ENCODE assay signal across 30 cellular contexts in the genomic region with DNA sequence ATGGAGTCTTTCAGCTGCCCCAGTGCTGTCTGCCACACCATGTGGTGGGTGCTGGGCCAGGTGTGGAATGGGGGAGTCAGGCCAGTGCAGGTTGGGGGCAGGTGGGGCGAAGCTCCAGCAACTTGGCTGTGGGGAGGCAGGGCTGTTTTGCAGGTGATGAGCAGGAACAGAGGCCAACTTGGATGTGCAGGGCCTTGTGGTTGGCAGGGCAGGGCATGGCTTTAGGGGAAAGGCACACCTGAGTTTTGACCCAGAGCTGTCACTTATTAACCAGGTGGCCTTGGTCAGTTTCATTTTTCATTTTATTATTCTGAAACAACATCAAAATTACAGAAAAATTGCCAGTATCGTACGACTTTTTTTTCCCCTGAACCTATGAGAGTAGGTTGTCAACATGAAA. TPM values are rescaled to one million over a fixed set of nuclear protein-coding genes. Genes with fewer than 3 reads are reported as not detected.
A peak's percentile ranks its signal among the peaks of the same experiment; 100 is the strongest.
DNase-seq lines count a peak whose midpoint lies in the region; ATAC-seq and TF ChIP-seq lines count a peak whose summit lies in the region.
"Had no signal": no experiment of that assay in that cellular context is flagged by ENCODE, and none has a peak within 500 bp of the region (broad histone marks: within the 10 kb centered on the region; RNA-seq: fewer than 3 reads in every experiment).

No MANE protein-coding gene starts in this region.

- peak; percentile 54 for DNase-seq in RPMI8226
- DNase-seq in right lobe of liver, result peak; percentile 47 to 73 (median 68)
- DNase-seq in HK-2 (ENCODE audit: unreplicated experiment), result no peak
- DNase-seq in NCI-H774 (lab: John Stamatoyannopoulos, UW), result no peak
- DNase-seq in endodermal cell, result no peak
- no peak for DNase-seq in naive thymus-derived CD8-positive, alpha-beta T cell
- DNase-seq: C1 segment of cervical spinal cord; CD4-positive, alpha-beta memory T cell; COR-L47; DMS 273 treated with DMSO at 0.1 percent for 48 hours; DMS79; EL; GDM1; HCEC 1CT; KBM-7; NCI-H1105 treated with DMSO at 0.1 percent for 48 hours; NCI-H146; NCI-H1930; NCI-H2107; NCI-H524; NCI-H748 treated with DMSO at 0.1 percent for 48 hours; SHP77 treated with DMSO at 0.1 percent for 48 hours had no signal

- no peak for TF ChIP-seq POLR2A in right lobe of liver (IDR thresholded peaks at IDR 0.05)

- POLR2A ChIA-PET in naive thymus-derived CD8-positive, alpha-beta T cell (lab: Charles Lee), result no interaction called here

- peaks cover 17% of the 10 kb centered on the region for H3K27me3 Mint-ChIP-seq in endodermal cell (ENCODE audit: insufficient read depth)
- peaks cover 10 to 18% (median 17%) of the 10 kb centered on the region in 5 donors for H3K27me3 Mint-ChIP-seq in naive thymus-derived CD8-positive, alpha-beta T cell

- H3K27ac Mint-ChIP-seq in endodermal cell, result no peak overlapping the region
- no peak overlapping the region for H3K27ac Mint-ChIP-seq in naive thymus-derived CD8-positive, alpha-beta T cell

- H3K4me1 ChIP-seq in right lobe of liver (peaks cover 0 to 8% (median 3%) of the 10 kb centered on the region in 4 donors), endodermal cell (ENCODE audit: control insufficient read depth, insufficient read depth, low read length) (no peaks in the 10 kb centered on the region)

- peak overlapping the region in 1 of 3 donors; percentile 6 for H3K27ac ChIP-seq in right lobe of liver
- no peak overlapping the region for H3K27ac ChIP-seq in endodermal cell (ENCODE audit: low read depth, low read length)
- H3K27ac ChIP-seq: SK-N-MC had no signal

- H3K9ac ChIP-seq in endodermal cell (ENCODE audit: extremely low read depth, low read length, poor library complexity, severe bottlenecking), result no peak overlapping the region

- no peak for TF ChIP-seq CTCF in right lobe of liver (IDR thresholded peaks at IDR 0.05)
- no peak for TF ChIP-seq CTCF in endodermal cell (conservative IDR thresholded peaks at IDR 0.05)

- H3K36me3 ChIP-seq in right lobe of liver (no peaks in the 10 kb centered on the region), endodermal cell (ENCODE audit: control insufficient read depth, insufficient read depth, low read length) (no peaks in the 10 kb centered on the region)

- H3K4me3 Mint-ChIP-seq in endodermal cell, result no peak overlapping the region
- H3K4me3 Mint-ChIP-seq in naive thymus-derived CD8-positive, alpha-beta T cell, result no peak overlapping the region
- H3K4me3 Mint-ChIP-seq: CD4-positive, alpha-beta memory T cell had no signal

- ATAC-seq in HG03354 (IDR thresholded peaks at IDR 0.05; ENCODE audit: poor library complexity, severe bottlenecking, unreplicated experiment), result peak; percentile 37
- ATAC-seq in right lobe of liver, result peak; percentile 76 to 88 (median 84)
- no peak for ATAC-seq in naive thymus-derived CD8-positive, alpha-beta T cell

- no peaks in the 10 kb centered on the region for H3K4me1 Mint-ChIP-seq in endodermal cell
- peaks cover 2 to 10% (median 4%) of the 10 kb centered on the region in 4 donors for H3K4me1 Mint-ChIP-seq in naive thymus-derived CD8-positive, alpha-beta T cell

- H3K4me3 ChIP-seq in right lobe of liver (no peak overlapping the region), endodermal cell (ENCODE audit: low read length) (no peak overlapping the region)
- H3K4me3 ChIP-seq: GM12878, SK-N-MC had no signal

- intact Hi-C loops in right lobe of liver (cut with DNase I), result no loop called here

- WGBS in right lobe of liver (ENCODE audit: insufficient coverage, low coverage, low lambda C conversion rate, missing lambda C conversion rate), result 17% methylated on average over 2 of the region's 3 CpGs
- WGBS in endodermal cell (ENCODE audit: insufficient coverage in 1 of 2, insufficient read length in 1 of 2), 2 experiments, result 89 to 90% methylated on average over 2 to 3 of the region's 3 CpGs

- H3K9me3 ChIP-seq in right lobe of liver (no peaks in the 10 kb centered on the region), endodermal cell (ENCODE audit: control insufficient read depth, low read length) (no peaks in the 10 kb centered on the region)

- H3K9me3 Mint-ChIP-seq in endodermal cell, result no peaks in the 10 kb centered on the region
- H3K9me3 Mint-ChIP-seq in naive thymus-derived CD8-positive, alpha-beta T cell, result no peaks in the 10 kb centered on the region
- H3K9me3 Mint-ChIP-seq: CD4-positive, alpha-beta memory T cell had no signal

- H3K27me3 ChIP-seq in right lobe of liver (no peaks in the 10 kb centered on the region), endodermal cell (ENCODE audit: control insufficient read depth, insufficient read depth, low read length, poor library complexity, severe bottlenecking) (peaks cover 17% of the 10 kb centered on the region)

- no peaks in the 10 kb centered on the region for H3K36me3 Mint-ChIP-seq in endodermal cell (ENCODE audit: low read depth)
- no peaks in the 10 kb centered on the region for H3K36me3 Mint-ChIP-seq in naive thymus-derived CD8-positive, alpha-beta T cell
- H3K36me3 Mint-ChIP-seq: CD4-positive, alpha-beta memory T cell had no signal

RNA-seq across cellular contexts. Expression of gene SFTPA2, which starts 1.1 kb away (rescaled TPM):
- total RNA-seq in right lobe of liver (under 1 TPM in 3 of 6 experiments, not detected in 3; 0.12 to 0.95 (median 0.42) TPM), endodermal cell (not detected)
- 0.18 TPM for polyA plus RNA-seq in endodermal cell (2013, experiment 1 of 2)
- 0.37 TPM for polyA plus RNA-seq in endodermal cell (2013, experiment 2 of 2)
- not detected for total RNA-seq in naive thymus-derived CD8-positive, alpha-beta T cell
- polyA plus RNA-seq in naive thymus-derived CD8-positive, alpha-beta T cell, result not detected
- total RNA-seq: A673; CD4-positive, alpha-beta memory T cell; H1; HT1080; LHCN-M2; MCF 10A had no signal
- polyA plus RNA-seq: CD4-positive, alpha-beta memory T cell; H1 had no signal

RNA-seq across cellular contexts. Expression of gene EIF5AL1, which starts 48.9 kb away (rescaled TPM):
- under 1 TPM in 5 of 6 experiments, not detected in 1; 0.31 to 0.54 (median 0.44) TPM for total RNA-seq in right lobe of liver
- under 1 TPM; 0.22 to 0.62 TPM for total RNA-seq in endodermal cell
- 1.7 TPM for polyA plus RNA-seq in endodermal cell (2013, experiment 1 of 2)
- 1.9 TPM for polyA plus RNA-seq in endodermal cell (2013, experiment 2 of 2)
- total RNA-seq in naive thymus-derived CD8-positive, alpha-beta T cell, result under 1 TPM; 0.55 to 0.65 TPM
- under 1 TPM; 0.08 to 0.52 (median 0.22) TPM for polyA plus RNA-seq in naive thymus-derived CD8-positive, alpha-beta T cell

RNA-seq across cellular contexts. Expression of gene SFTPA1, which starts 49.5 kb away (rescaled TPM):
- total RNA-seq in right lobe of liver, result under 1 TPM in 3 of 6 experiments, not detected in 3; 0.12 to 0.40 (median 0.35) TPM
- not detected for total RNA-seq in endodermal cell
- polyA plus RNA-seq in endodermal cell (2013, experiment 1 of 2), result not detected
- not detected for polyA plus RNA-seq in endodermal cell (2013, experiment 2 of 2)
- total RNA-seq in naive thymus-derived CD8-positive, alpha-beta T cell, result not detected
- polyA plus RNA-seq in naive thymus-derived CD8-positive, alpha-beta T cell, result not detected
- total RNA-seq: A673; CD4-positive, alpha-beta memory T cell; H1; HT1080; LHCN-M2; MCF 10A had no signal
- polyA plus RNA-seq: CD4-positive, alpha-beta memory T cell; GM12878; H1 had no signal

Comparison
In these comparisons a context has a peak if more than half of its experiments do, and no peak if none do; other contexts are left out.
1. ATAC-seq: peak in HG03354 (single experiment) and right lobe of liver (4 of 4); none in naive thymus-derived CD8-positive, alpha-beta T cell (0 of 2).
2. DNase-seq: peak in RPMI8226 (single experiment) and right lobe of liver (3 of 3); none in HK-2 (single experiment), NCI-H774 (single experiment), endodermal cell (single experiment) and naive thymus-derived CD8-positive, alpha-beta T cell (0 of 10).